ENCODE assay signal across 28 cellular contexts in the genomic region with DNA sequence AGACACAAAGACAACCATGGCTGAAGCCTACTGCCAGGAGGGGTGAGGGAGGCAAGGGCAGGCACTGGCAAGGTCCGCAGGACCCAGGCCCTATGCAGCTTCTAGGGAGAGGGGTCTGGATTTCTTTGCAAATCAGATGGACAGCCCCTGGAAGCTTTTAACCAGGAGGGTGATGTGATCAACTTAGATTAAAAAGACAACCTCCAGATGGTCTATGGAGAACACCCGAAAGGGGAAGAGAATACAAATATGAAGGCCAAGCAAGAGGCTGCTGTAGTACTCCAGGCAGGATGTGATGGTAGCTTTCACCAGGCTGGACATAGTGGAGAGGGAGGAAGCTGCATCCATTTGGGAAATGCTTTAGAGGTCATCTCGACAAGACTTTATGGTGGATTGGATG.
"Had no signal": no experiment of that assay in that cellular context is flagged by ENCODE, and none has a peak within 500 bp of the region (broad histone marks: within the 10 kb centered on the region; RNA-seq: fewer than 3 reads in every experiment).

No MANE protein-coding gene starts in this region.

- H3K79me2 ChIP-seq: parathyroid adenoma had no signal

- H3K9me3 ChIP-seq: ovary, psoas muscle, right lobe of liver, sigmoid colon, suprapubic skin, testis, tibial artery, transverse colon, upper lobe of right lung, uterus had no signal

- H3K27me3 ChIP-seq: neural progenitor cell, ovary, right lobe of liver, sigmoid colon, suprapubic skin, testis, transverse colon, upper lobe of right lung, uterus had no signal

- H3K4me3 ChIP-seq: neural progenitor cell, ovary, psoas muscle, right lobe of liver, sigmoid colon, suprapubic skin, testis, tibial artery, transverse colon, upper lobe of right lung, uterus had no signal

- H3K4me3 Mint-ChIP-seq: natural killer cell; nephron; neural progenitor cell; stimulated activated effector memory CD8-positive, alpha-beta T cell treated with anti-CD3 and anti-CD28 coated beads, Interleukin-12 subunit alpha, Interleukin-12 subunit beta, amount 100 ng/mL, for 72 hours; stimulated activated naive CD8-positive, alpha-beta T cell treated with anti-CD3 and anti-CD28 coated beads, Interleukin-15, amount 100 ng/mL, for 72 hours; type B pancreatic cell had no signal

- H3K9me3 Mint-ChIP-seq: natural killer cell; nephron; neural progenitor cell; stimulated activated effector memory CD8-positive, alpha-beta T cell treated with anti-CD3 and anti-CD28 coated beads, Interleukin-12 subunit alpha, Interleukin-12 subunit beta, amount 100 ng/mL, for 72 hours; stimulated activated naive CD8-positive, alpha-beta T cell treated with anti-CD3 and anti-CD28 coated beads, Interleukin-15, amount 100 ng/mL, for 72 hours; type B pancreatic cell had no signal

- H3K27ac Mint-ChIP-seq: natural killer cell; nephron; neural progenitor cell; progenitor cell of endocrine pancreas; stimulated activated effector memory CD8-positive, alpha-beta T cell treated with anti-CD3 and anti-CD28 coated beads, Interleukin-12 subunit alpha, Interleukin-12 subunit beta, amount 100 ng/mL, for 72 hours; stimulated activated naive CD8-positive, alpha-beta T cell treated with anti-CD3 and anti-CD28 coated beads, Interleukin-15, amount 100 ng/mL, for 72 hours; type B pancreatic cell had no signal

- H2AFZ ChIP-seq: neural progenitor cell, parathyroid adenoma had no signal

- H3K4me1 ChIP-seq: neural progenitor cell, parathyroid adenoma, psoas muscle, right lobe of liver, sigmoid colon, suprapubic skin, testis, tibial artery, transverse colon, upper lobe of right lung, uterus had no signal

- H3K36me3 Mint-ChIP-seq: natural killer cell; neural progenitor cell; stimulated activated effector memory CD8-positive, alpha-beta T cell treated with anti-CD3 and anti-CD28 coated beads, Interleukin-12 subunit alpha, Interleukin-12 subunit beta, amount 100 ng/mL, for 72 hours; type B pancreatic cell had no signal

- FAIRE-seq: small intestine had no signal

- H3K4me2 ChIP-seq: neural progenitor cell had no signal

- H3K4me1 Mint-ChIP-seq: natural killer cell; nephron; neural progenitor cell; stimulated activated naive CD8-positive, alpha-beta T cell treated with anti-CD3 and anti-CD28 coated beads, Interleukin-15, amount 100 ng/mL, for 72 hours had no signal

- H3K9ac ChIP-seq: neural progenitor cell, parathyroid adenoma had no signal

- H3K27ac ChIP-seq: neural progenitor cell, ovary, parathyroid adenoma, psoas muscle, right lobe of liver, sigmoid colon, suprapubic skin, testis, tibial artery, transverse colon, upper lobe of right lung, uterus had no signal

- DNase-seq: natural killer cell; occipital lobe; ovary; psoas muscle; right cardiac atrium; right lobe of liver; sigmoid colon; small intestine; stimulated activated CD4-positive, alpha-beta T cell treated with anti-CD3 and anti-CD28 coated beads, Interleukin-15, amount 100 ng/mL, for 24 hours; stimulated activated CD4-positive, alpha-beta T cell treated with anti-CD3 and anti-CD28 coated beads, Interleukin-2, amount 100 ng/mL, for 24 hours; stimulated activated CD4-positive, alpha-beta T cell treated with anti-CD3 and anti-CD28 coated beads, Interleukin-2, amount 100 ng/mL, for 48 hours; stimulated activated CD4-positive, alpha-beta T cell treated with anti-CD3 and anti-CD28 coated beads, Interleukin-4, amount 100 ng/mL, for 24 hours; stimulated activated naive CD4-positive, alpha-beta T cell; stimulated activated naive CD8-positive, alpha-beta T cell treated with anti-CD3 and anti-CD28 coated beads, Interleukin-15, amount 100 ng/mL, for 72 hours; stimulated activated naive CD8-positive, alpha-beta T cell treated with anti-CD3 and anti-CD28 coated beads, Interleukin-15, Interleukin-2, amounts not matched to agents 100 U/mL and 50 U/mL, for 24 hours; substantia nigra; testis; tibial artery; transverse colon; upper lobe of right lung; uterus had no signal

- H3K36me3 ChIP-seq: neural progenitor cell, ovary, right lobe of liver, sigmoid colon, suprapubic skin, tibial artery, transverse colon, upper lobe of right lung, uterus had no signal
